Comparison of ENCODE assay signal across 9 cellular contexts in genomic region chr4:17038510-17039176, GRCh38.
"Had no signal": no experiment of that assay in that cellular context is flagged by ENCODE, and none has a peak within 500 bp of the region (broad histone marks: within the 10 kb centered on the region; RNA-seq: fewer than 3 reads in every experiment).

No MANE protein-coding gene starts in this region.

- ATAC-seq: activated CD8-positive, alpha-beta T cell treated with anti-CD3 and anti-CD28 coated beads, Interleukin-2, amount 10 ng/mL, durations not matched to agents 7 days and 5 days; T-cell had no signal

- DNase-seq: activated CD4-positive, alpha-beta T cell treated with anti-CD3 and anti-CD28 coated beads for 4 hours; activated CD8-positive, alpha-beta memory T cell treated with anti-CD3 and anti-CD28 coated beads, Interleukin-2, amount 50 U/mL, for 48 hours; activated CD8-positive, alpha-beta T cell treated with anti-CD3 and anti-CD28 coated beads, Interleukin-2, amount 10 ng/mL, durations not matched to agents 7 days and 5 days; activated naive CD4-positive, alpha-beta T cell; effector CD8-positive, alpha-beta T cell; glutamatergic neuron; left ventricle myocardium inferior; T-cell; WERI-Rb-1 had no signal
